Comparison of ENCODE assay signal across 1 cellular context in genomic region chr17:8138672-8139371, GRCh38.
TF ChIP-seq lines count a peak whose summit lies in the region.

No MANE protein-coding gene starts in this region.

TF ChIP-seq in HEK293, 187 proteins besides CTCF, POLR2A, EP300 and RAD21 (continued from another document and continues in another):
- TF ChIP-seq ZBTB6 (tag by site-specific recombination; IDR thresholded peaks at IDR 0.05) (peak; percentile 100), ZBTB8A (tag by site-specific recombination; IDR thresholded peaks at IDR 0.05) (peak; percentile 96), ZNF223 (tag by site-specific recombination; IDR thresholded peaks at IDR 0.05) (0 out of 2 replicates have a peak, but pooled peaks have one; percentile 29), OSR2 (tag by site-specific recombination; IDR thresholded peaks at IDR 0.05) (no peak), ZNF621 (tag by site-specific recombination; IDR thresholded peaks at IDR 0.05) (no peak), ZNF416 (tag by site-specific recombination; IDR thresholded peaks at IDR 0.05) (no peak), ZNF394 (tag by site-specific recombination; IDR thresholded peaks at IDR 0.05; ENCODE audit: borderline replicate concordance) (peak; percentile 49), ZNF2 (tag by site-specific recombination; IDR thresholded peaks at IDR 0.05) (peak; percentile 54; the same call in 1 of the 2 replicates), ZNF362 (tag by site-specific recombination; IDR thresholded peaks at IDR 0.05) (peak; percentile 85), TRIM28 (IDR thresholded peaks at IDR 0.05; ENCODE audit: borderline replicate concordance, low read length) (peak; percentile 13), SP3 (tag by site-specific recombination; IDR thresholded peaks at IDR 0.05) (peak; percentile 86), ZNF341 (tag by site-specific recombination; IDR thresholded peaks at IDR 0.05; ENCODE audit: low read depth) (0 out of 2 replicates have a peak, but pooled peaks have one; percentile 13), ZNF157 (tag by site-specific recombination; IDR thresholded peaks at IDR 0.05) (no peak), ZNF654 (tag by site-specific recombination; IDR thresholded peaks at IDR 0.05; ENCODE audit: low read depth) (peak; percentile 88), ZBTB7A (tag by site-specific recombination; IDR thresholded peaks at IDR 0.05; ENCODE audit: low read depth) (peak; percentile 96; the same call in 1 of the 2 replicates), GLIS2 (tag by site-specific recombination; IDR thresholded peaks at IDR 0.05) (0 out of 2 replicates have a peak, but pooled peaks have one; percentile 23), ZNF404 (tag by site-specific recombination; IDR thresholded peaks at IDR 0.05) (0 out of 2 replicates have a peak, but pooled peaks have one; percentile 17), KLF9 (tag by site-specific recombination; IDR thresholded peaks at IDR 0.05; ENCODE audit: low read depth) (peak; percentile 56; the same call in 1 of the 2 replicates), ZNF501 (tag by site-specific recombination; IDR thresholded peaks at IDR 0.05) (0 out of 2 replicates have a peak, but pooled peaks have one; percentile 27), KLF16 (tag by site-specific recombination; IDR thresholded peaks at IDR 0.05) (peak; percentile 90), ZNF561 (tag by site-specific recombination; IDR thresholded peaks at IDR 0.05; ENCODE audit: borderline replicate concordance) (peak; percentile 87), KLF1 (tag by site-specific recombination; IDR thresholded peaks at IDR 0.05) (peak; percentile 99), ZFHX2 (tag by site-specific recombination; conservative IDR thresholded peaks at IDR 0.05) (peak; percentile 72), KLF17 (tag by site-specific recombination; IDR thresholded peaks at IDR 0.05) (peak; percentile 91), PRDM6 (tag by site-specific recombination; IDR thresholded peaks at IDR 0.05) (peak; percentile 64), BCL11A (tag by site-specific recombination; IDR thresholded peaks at IDR 0.05; ENCODE audit: low read depth) (0 out of 2 replicates have a peak, but pooled peaks have one; percentile 40), ZNF449 (tag by site-specific recombination; IDR thresholded peaks at IDR 0.05) (peak; percentile 54; the same call in 1 of the 2 replicates), AEBP2 (tag by site-specific recombination; IDR thresholded peaks at IDR 0.05; ENCODE audit: borderline replicate concordance) (no peak), MYNN (tag by site-specific recombination; IDR thresholded peaks at IDR 0.05; ENCODE audit: borderline replicate concordance) (no peak), ZNF18 (tag by site-specific recombination; IDR thresholded peaks at IDR 0.05) (peak; percentile 79), ZBTB17 (tag by site-specific recombination; IDR thresholded peaks at IDR 0.05) (peak; percentile 98), ZFP69B (tag by site-specific recombination; IDR thresholded peaks at IDR 0.05) (peak; percentile 59; the same call in 1 of the 2 replicates), ZNF544 (tag by site-specific recombination; IDR thresholded peaks at IDR 0.05) (no peak), HOXC10 (CRISPR knock-in tag; IDR thresholded peaks at IDR 0.05) (no peak), ZNF660 (tag by site-specific recombination; IDR thresholded peaks at IDR 0.05) (peak; percentile 97), IKZF3 (tag by site-specific recombination; IDR thresholded peaks at IDR 0.05) (peak; percentile 100), ZBTB10 (tag by site-specific recombination; IDR thresholded peaks at IDR 0.05) (no peak), GLI4 (tag by site-specific recombination; IDR thresholded peaks at IDR 0.05) (0 out of 2 replicates have a peak, but pooled peaks have one; percentile 68), ZSCAN16 (tag by site-specific recombination; IDR thresholded peaks at IDR 0.05) (no peak), ZFP37 (tag by site-specific recombination; IDR thresholded peaks at IDR 0.05) (peak; percentile 81; the same call in 1 of the 2 replicates), YY2 (tag by site-specific recombination; IDR thresholded peaks at IDR 0.05) (peak; percentile 33; the same call in 1 of the 2 replicates), ZNF596 (tag by site-specific recombination; IDR thresholded peaks at IDR 0.05) (peak; percentile 36; the same call in 1 of the 2 replicates), ZBTB11 (tag by site-specific recombination; conservative IDR thresholded peaks at IDR 0.05; ENCODE audit: low read depth) (0 out of 2 replicates have a peak, but pooled peaks have one; percentile 33), ZNF292 (tag by site-specific recombination; IDR thresholded peaks at IDR 0.05; ENCODE audit: borderline replicate concordance, low read depth) (no peak), ZNF658 (tag by site-specific recombination; IDR thresholded peaks at IDR 0.05) (no peak), ATF2 (tag by site-specific recombination; IDR thresholded peaks at IDR 0.05; ENCODE audit: low read depth) (no peak)
